8 cellular contexts compared by ENCODE assay signal in the genomic region with DNA sequence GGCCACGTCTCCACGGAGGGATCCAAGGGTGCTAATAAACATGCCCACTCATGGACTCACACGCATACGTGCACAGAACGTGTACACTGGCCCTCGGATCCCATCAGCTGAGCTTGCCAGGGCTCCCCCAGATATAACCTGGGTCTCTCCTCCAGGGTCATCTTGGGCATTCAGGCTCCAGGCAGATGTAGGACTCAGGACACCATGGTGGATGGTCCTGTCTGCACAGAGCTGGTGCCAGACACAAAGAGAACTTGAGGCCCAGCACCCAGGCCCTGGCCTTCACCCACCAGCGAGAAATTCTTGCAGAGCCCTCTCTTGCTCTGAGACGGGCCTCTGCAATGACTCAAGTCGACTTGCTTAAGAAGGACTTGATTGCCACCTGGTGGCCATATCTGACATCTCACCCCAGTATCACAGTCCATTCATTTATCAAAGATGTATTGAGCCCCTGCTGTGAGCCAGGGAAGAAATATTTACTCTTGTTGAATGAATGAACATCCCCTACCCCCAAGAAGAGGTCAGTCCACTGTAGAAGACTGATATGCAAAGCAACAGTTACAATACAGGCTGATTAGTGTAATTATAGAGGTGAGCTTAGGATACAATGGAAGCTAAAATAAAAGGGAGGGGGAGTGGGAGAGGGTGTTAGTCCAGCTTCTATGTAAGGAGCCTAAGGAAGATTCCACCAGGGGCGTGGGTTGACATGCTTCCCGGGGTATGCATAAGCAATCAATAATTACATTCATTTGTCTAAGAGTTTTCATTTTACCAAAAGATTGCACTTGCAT. TPM values are rescaled to one million over a fixed set of nuclear protein-coding genes. Genes with fewer than 3 reads are reported as not detected.
A peak's percentile ranks its signal among the peaks of the same experiment; 100 is the strongest.
DNase-seq lines count a peak whose midpoint lies in the region; ATAC-seq, FAIRE-seq and TF ChIP-seq lines count a peak whose summit lies in the region.

No MANE protein-coding gene starts in this region.

- H3K27me3 ChIP-seq in colonic mucosa (no peaks in the 10 kb centered on the region), HepG2 (ENCODE audit: control insufficient read depth in 1 of 2, insufficient read depth in 2 of 2, low read length in 2 of 2) (peaks cover 3 to 36% of the 10 kb centered on the region in 2 experiments)

- H3K9me3 ChIP-seq in colonic mucosa (no peaks in the 10 kb centered on the region), HepG2 (ENCODE audit: low read length) (no peaks in the 10 kb centered on the region)

- 0 out of 2 replicates have a peak, but pooled peaks cover 2% of the 10 kb centered on the region for H4K20me1 ChIP-seq in HepG2 (ENCODE audit: insufficient read depth, low read length)

- CTCF ChIA-PET in HepG2 (lab: Yijun Ruan, JAX; ENCODE audit: low intra/inter-chr PET ratio, low total read pairs): interaction anchor here (1.1 kb wide), 1 partner anchor 234 kb away, joined by 5 read pairs; no protein-coding TSS in a partner anchor

- POLR2A ChIA-PET in HepG2 (lab: Yijun Ruan, JAX): no interaction called here

- ATAC-seq in HG03469 (IDR thresholded peaks at IDR 0.05; ENCODE audit: unreplicated experiment) (peak; percentile 56), HepG2 (peak; percentile 86), GM18873 (IDR thresholded peaks at IDR 0.05; ENCODE audit: low FRiP score, unreplicated experiment) (no peak)

- WGBS in HepG2 (ENCODE audit: low lambda C conversion rate): 10% methylated on average over 11 of the region's 11 CpGs

- H3K36me3 ChIP-seq in colonic mucosa: no peaks in the 10 kb centered on the region
- no peaks in the 10 kb centered on the region for H3K36me3 ChIP-seq in HepG2 (replicated peaks in 1 of 2; ENCODE audit: control insufficient read depth in 1 of 2, insufficient read depth in 2 of 2, low read length in 2 of 2)

- peak; percentile 93 for DNase-seq in GM13977 (ENCODE audit: low spot score)
- DNase-seq in NCI-H69 (lab: John Stamatoyannopoulos, UW): peak; percentile 97
- DNase-seq in activated CD4-positive, alpha-beta T cell treated with anti-CD3 and anti-CD28 coated beads for 48 hours: peak; percentile 90
- peak; percentile 95 for DNase-seq in colonic mucosa
- peak; percentile 83 for DNase-seq in HepG2 (ENCODE audit: low spot score)
- DNase-seq in stimulated activated CD4-positive, alpha-beta T cell treated with anti-CD3 and anti-CD28 coated beads, Interleukin-4, amount 100 ng/mL, for 4 hours: peak; percentile 72 to 80

- in situ Hi-C loops in GM13977 (cut with MboI; ENCODE audit: low pct_unique_long_range_greater_than_20kb, low sequenced_read_pairs, unreplicated experiment) (no loop called here), HepG2 (cut with HindIII; ENCODE audit: extremely low pct_ligation_motif_present, low pct_unique_long_range_greater_than_20kb) (no loop called here)

- H3K4me1 ChIP-seq in colonic mucosa (no peaks in the 10 kb centered on the region), HepG2 (ENCODE audit: insufficient read depth, low read length) (peaks cover 5% of the 10 kb centered on the region; the same call in 1 of the 2 replicates)

- no peak overlapping the region for H2AFZ ChIP-seq in HepG2 (ENCODE audit: low read length)

- peak; percentile 71 for FAIRE-seq in HepG2 (lab: Jason Lieb, UNC)

- peak; percentile 79 for TF ChIP-seq RAD21 in HepG2 (CRISPR knock-in tag; IDR thresholded peaks at IDR 0.05)

- H3K27ac ChIP-seq in colonic mucosa (no peak overlapping the region), HepG2 (ENCODE audit: extremely low read length, insufficient read depth, low read length) (no peak overlapping the region)

- TF ChIP-seq CTCF in GM13977 (IDR thresholded peaks at IDR 0.05; ENCODE audit: extremely low read depth, insufficient read depth, missing control alignments) (peak; percentile 77), colonic mucosa (IDR thresholded peaks at IDR 0.05) (peak; percentile 74), HepG2 (CRISPR knock-in tag; IDR thresholded peaks at IDR 0.05) (peak; percentile 85)

- TF ChIP-seq POLR2A in HepG2 (IDR thresholded peaks at IDR 0.05; ENCODE audit: insufficient read depth in 1 of 2, low read depth in 2 of 2, low read length in 2 of 2): no peak

- H3K4me2 ChIP-seq in HepG2 (ENCODE audit: low read depth, low read length): no peak overlapping the region

- no peak overlapping the region for H3K4me3 ChIP-seq in colonic mucosa
- H3K4me3 ChIP-seq in HepG2 (replicated peaks in 1 of 3; ENCODE audit: insufficient read depth in 1 of 3, low read depth in 2 of 3, low read length in 3 of 3): no peak overlapping the region

- H3K9ac ChIP-seq in colonic mucosa (ENCODE audit: low read depth in 2 of 2, low read length in 2 of 2) (no peak overlapping the region), HepG2 (ENCODE audit: insufficient read depth, low read depth, low read length) (no peak overlapping the region)

- BruUV-seq in HepG2 (replicated peaks; lab: Mats Ljungman, UMichigan): no TSS peak

- intact Hi-C loops in colonic mucosa (cut with DNase I) (no loop called here), HepG2 (cut with micrococcal nuclease; ENCODE audit: unreplicated experiment) (loop anchor here (1.0 to 5.0 kb wide), 2 partner anchors 85 to 216 kb away; partner anchors contain the start of gene EPHB3)

- no peaks in the 10 kb centered on the region for H3K79me2 ChIP-seq in HepG2 (ENCODE audit: insufficient read depth, low read length)

- TF ChIP-seq EP300 in HepG2 (IDR thresholded peaks at IDR 0.05; ENCODE audit: low read depth in 2 of 2, low read length in 2 of 2): no peak
- no peak for TF ChIP-seq EP300 in HepG2 (CRISPR knock-in tag; IDR thresholded peaks at IDR 0.05; ENCODE audit: borderline replicate concordance)

RNA-seq across cellular contexts. Expression of gene VPS8, which starts 34.2 kb away (rescaled TPM):
- total RNA-seq in colonic mucosa (10 to 100 TPM; 43.7 to 54.8 TPM), HepG2 (2016; rRNA removed; fragmentation: Illumina TruSeq; extraction: Trizol) (32.6 and 35.1 TPM in 2 replicates)
- 21.2 and 26.3 TPM in 2 replicates for total RNA-seq in HepG2 (2016; cell fraction: cytosol; rRNA removed; fragmentation: Illumina TruSeq; extraction: Trizol; ENCODE audit: low read depth)
- total RNA-seq in HepG2 (2016; cell fraction: insoluble cytoplasmic fraction; rRNA removed; fragmentation: Illumina TruSeq; extraction: Trizol): 34.3 and 35.4 TPM in 2 replicates
- total RNA-seq in HepG2 (2016; cell fraction: membrane; rRNA removed; fragmentation: Illumina TruSeq; extraction: Trizol): 18.6 and 21.1 TPM in 2 replicates
- total RNA-seq in HepG2 (2016; cell fraction: nucleus; rRNA removed; fragmentation: Illumina TruSeq; extraction: Trizol): 91.6 and 95.2 TPM in 2 replicates
- 14.2 and 16.4 TPM in 2 replicates for polyA plus RNA-seq in HepG2 (2011; rRNA removed)
- polyA plus RNA-seq in HepG2 (2011; cell fraction: cytosol; rRNA removed): 4.5 and 7.5 TPM in 2 replicates
- polyA plus RNA-seq in HepG2 (2011; cell fraction: nucleus; rRNA removed): 45.8 and 48.3 TPM in 2 replicates
- polyA plus RNA-seq in HepG2 (2012): 12.4 and 13.2 TPM in 2 replicates
- 4.6 and 5.5 TPM in 2 replicates for polyA plus RNA-seq in HepG2 (2016; cell fraction: cytosol; fragmentation: Illumina TruSeq; extraction: Trizol; ENCODE audit: low read depth)
- polyA plus RNA-seq in HepG2 (2016; cell fraction: insoluble cytoplasmic fraction; fragmentation: Illumina TruSeq; extraction: Trizol; ENCODE audit: low read depth): 15.5 and 17.1 TPM in 2 replicates
- polyA plus RNA-seq in HepG2 (2016; cell fraction: membrane; fragmentation: Illumina TruSeq; extraction: Trizol; ENCODE audit: low read depth): 4.7 and 5.3 TPM in 2 replicates
- polyA plus RNA-seq in HepG2 (2016; cell fraction: nucleus; fragmentation: Illumina TruSeq; extraction: Trizol; ENCODE audit: insufficient read depth, low read depth): 52.8 and 56.9 TPM in 2 replicates
- polyA minus RNA-seq in HepG2 (2011; rRNA and poly(A)+ RNA removed; ENCODE audit: low replicate concordance): 30.8 and 54.1 TPM in 2 replicates
- 12.9 and 20.4 TPM in 2 replicates for polyA minus RNA-seq in HepG2 (2011; cell fraction: cytosol; rRNA and poly(A)+ RNA removed)
- 182 and 228 TPM in 2 replicates for polyA minus RNA-seq in HepG2 (2011; cell fraction: nucleus; rRNA and poly(A)+ RNA removed)
